10 cellular contexts compared by ENCODE assay signal in genomic region chr22:19691007-19691720, GRCh38. TPM values are rescaled to one million over a fixed set of nuclear protein-coding genes. Genes with fewer than 3 reads are reported as not detected.
DNase-seq lines count a peak whose midpoint lies in the region; ATAC-seq and TF ChIP-seq lines count a peak whose summit lies in the region.
"Had no signal": no experiment of that assay in that cellular context is flagged by ENCODE, and none has a peak within 500 bp of the region (broad histone marks: within the 10 kb centered on the region; RNA-seq: fewer than 3 reads in every experiment).

No MANE protein-coding gene starts in this region.

- no peak overlapping the region for H3K27ac Mint-ChIP-seq in endothelial cell (ENCODE audit: unreplicated experiment)
- no peak overlapping the region for H3K27ac Mint-ChIP-seq in stimulated activated effector memory CD8-positive, alpha-beta T cell treated with anti-CD3 and anti-CD28 coated beads, Interleukin-12 subunit alpha, Interleukin-12 subunit beta, amount 100 ng/mL, for 72 hours
- H3K27ac Mint-ChIP-seq: activated CD8-positive, alpha-beta T cell treated with anti-CD3 and anti-CD28 coated beads for 36 hours had no signal

- no peak for ATAC-seq in psoas muscle
- ATAC-seq in stimulated activated effector memory CD8-positive, alpha-beta T cell treated with anti-CD3 and anti-CD28 coated beads, Interleukin-12 subunit alpha, Interleukin-12 subunit beta, amount 100 ng/mL, for 72 hours, result no peak
- ATAC-seq: activated CD8-positive, alpha-beta T cell treated with anti-CD3 and anti-CD28 coated beads for 36 hours had no signal

- peak overlapping the region; percentile 82 for H3K27ac ChIP-seq in SJSA1
- H3K27ac ChIP-seq in psoas muscle, result no peak overlapping the region

- no peaks in the 10 kb centered on the region for H3K9me3 Mint-ChIP-seq in endothelial cell (ENCODE audit: unreplicated experiment)
- H3K9me3 Mint-ChIP-seq in stimulated activated effector memory CD8-positive, alpha-beta T cell treated with anti-CD3 and anti-CD28 coated beads, Interleukin-12 subunit alpha, Interleukin-12 subunit beta, amount 100 ng/mL, for 72 hours, result no peaks in the 10 kb centered on the region
- H3K9me3 Mint-ChIP-seq: activated CD8-positive, alpha-beta T cell treated with anti-CD3 and anti-CD28 coated beads for 36 hours had no signal

- H3K27me3 ChIP-seq in SJSA1 (replicated peaks) (no peaks in the 10 kb centered on the region), psoas muscle (ENCODE audit: insufficient read depth in 3 of 3, low read length in 2 of 3) (peaks cover 0 to 5% (median 0%) of the 10 kb centered on the region in 3 donors)

- H3K36me3 ChIP-seq in SJSA1 (no peaks in the 10 kb centered on the region), psoas muscle (ENCODE audit: insufficient read depth in 1 of 2, low read depth in 1 of 2) (no peaks in the 10 kb centered on the region)

- H3K27me3 Mint-ChIP-seq in endothelial cell (ENCODE audit: unreplicated experiment), result no peaks in the 10 kb centered on the region

- intact Hi-C loops in psoas muscle (cut with DNase I), result no loop called here

- peak overlapping the region; percentile 29 for H3K4me3 ChIP-seq in AG09309 (ENCODE audit: control insufficient read depth, low read depth, low read length)
- peak overlapping the region; percentile 2; the same call in 1 of the 2 replicates for H3K4me3 ChIP-seq in SJSA1
- peak overlapping the region; percentile 34 for H3K4me3 ChIP-seq in fibroblast of mammary gland (ENCODE audit: control insufficient read depth, low read depth, low read length)
- peak overlapping the region; percentile 25 for H3K4me3 ChIP-seq in psoas muscle

- H3K9me3 ChIP-seq in SJSA1 (replicated peaks), result no peaks in the 10 kb centered on the region
- H3K9me3 ChIP-seq in psoas muscle, result no peaks in the 10 kb centered on the region

- no peak overlapping the region for H3K4me3 Mint-ChIP-seq in endothelial cell (ENCODE audit: unreplicated experiment)
- H3K4me3 Mint-ChIP-seq in stimulated activated effector memory CD8-positive, alpha-beta T cell treated with anti-CD3 and anti-CD28 coated beads, Interleukin-12 subunit alpha, Interleukin-12 subunit beta, amount 100 ng/mL, for 72 hours, result no peak overlapping the region
- H3K4me3 Mint-ChIP-seq: activated CD8-positive, alpha-beta T cell treated with anti-CD3 and anti-CD28 coated beads for 36 hours had no signal

- no peak for DNase-seq in AG09309 (ENCODE audit: low read depth)
- no peak for DNase-seq in SJSA1 (ENCODE audit: low read depth in 1 of 2, low spot score in 2 of 2)
- DNase-seq in fibroblast of mammary gland (ENCODE audit: low read depth), result no peak
- no peak for DNase-seq in psoas muscle
- DNase-seq in endothelial cell (ENCODE audit: low spot score), result no peak
- DNase-seq in activated effector memory CD4-positive, alpha-beta T cell treated with Interleukin-2 at 50 U/mL for 16 hours, result no peak
- DNase-seq in mucosa of gallbladder (ENCODE audit: low spot score), result no peak
- no peak for DNase-seq in stimulated activated effector memory CD8-positive, alpha-beta T cell treated with anti-CD3 and anti-CD28 coated beads, Interleukin-12 subunit alpha, Interleukin-12 subunit beta, amount 100 ng/mL, for 72 hours (ENCODE audit: low spot score in 2 of 2)
- DNase-seq: activated CD8-positive, alpha-beta T cell treated with anti-CD3 and anti-CD28 coated beads for 36 hours; T1000 had no signal

- TF ChIP-seq CTCF in AG09309 (IDR thresholded peaks at IDR 0.05; ENCODE audit: control insufficient read depth, insufficient read depth, low read depth, low read length, missing control alignments), result no peak
- TF ChIP-seq CTCF in fibroblast of mammary gland (conservative IDR thresholded peaks at IDR 0.05; ENCODE audit: control insufficient read depth, insufficient read depth, low read depth, low read length), result no peak
- no peak for TF ChIP-seq CTCF in psoas muscle (IDR thresholded peaks at IDR 0.05)
- TF ChIP-seq CTCF in endothelial cell (IDR thresholded peaks at IDR 0.05; ENCODE audit: unreplicated experiment), result no peak

- peaks cover 22% of the 10 kb centered on the region for H3K4me1 ChIP-seq in SJSA1 (replicated peaks)
- no peaks in the 10 kb centered on the region for H3K4me1 ChIP-seq in psoas muscle

- 54 to 62% (median 60%) methylated on average over 9 of the region's 9 CpGs for WGBS in psoas muscle, 3 donors

- peaks cover 3% of the 10 kb centered on the region for H3K4me1 Mint-ChIP-seq in endothelial cell (ENCODE audit: unreplicated experiment)
- H3K4me1 Mint-ChIP-seq in stimulated activated effector memory CD8-positive, alpha-beta T cell treated with anti-CD3 and anti-CD28 coated beads, Interleukin-12 subunit alpha, Interleukin-12 subunit beta, amount 100 ng/mL, for 72 hours, result no peaks in the 10 kb centered on the region

- H3K36me3 Mint-ChIP-seq in endothelial cell (ENCODE audit: low read depth, unreplicated experiment), result peaks cover 3% of the 10 kb centered on the region
- no peaks in the 10 kb centered on the region for H3K36me3 Mint-ChIP-seq in stimulated activated effector memory CD8-positive, alpha-beta T cell treated with anti-CD3 and anti-CD28 coated beads, Interleukin-12 subunit alpha, Interleukin-12 subunit beta, amount 100 ng/mL, for 72 hours

RNA-seq across cellular contexts. Expression of gene SEPTIN5, which starts 23.1 kb away (rescaled TPM):
- total RNA-seq in SJSA1 (2014; rRNA removed; shearing (Covaris generic)), result 8.8 and 13.3 TPM in 2 replicates
- 10 to 100 TPM in 1 of 4 donors, 1 to 10 TPM in 3; 6.0 to 10.9 (median 8.3) TPM for total RNA-seq in psoas muscle
- 1 to 10 TPM; 3.7 to 7.0 (median 4.8) TPM for polyA plus RNA-seq in psoas muscle
- total RNA-seq in endothelial cell (ENCODE audit: unreplicated experiment), result 2.3 TPM
- total RNA-seq in mucosa of gallbladder, result 20.5 TPM

RNA-seq across cellular contexts. Expression of gene GP1BB, which starts 32.2 kb away (rescaled TPM):
- 0.53 and 4.9 TPM in 2 replicates for total RNA-seq in SJSA1 (2014; rRNA removed; shearing (Covaris generic))
- total RNA-seq in psoas muscle (1 to 10 TPM in 1 of 4 donors, not detected in 3; 1.8 TPM), endothelial cell (ENCODE audit: unreplicated experiment) (not detected), mucosa of gallbladder (5.4 TPM)
- polyA plus RNA-seq in psoas muscle, result under 1 TPM; 0.14 to 0.63 (median 0.53) TPM
- total RNA-seq: activated CD8-positive, alpha-beta T cell treated with anti-CD3 and anti-CD28 coated beads for 36 hours had no signal
